ENCODE assay signal across 8 cellular contexts in the genomic region with DNA sequence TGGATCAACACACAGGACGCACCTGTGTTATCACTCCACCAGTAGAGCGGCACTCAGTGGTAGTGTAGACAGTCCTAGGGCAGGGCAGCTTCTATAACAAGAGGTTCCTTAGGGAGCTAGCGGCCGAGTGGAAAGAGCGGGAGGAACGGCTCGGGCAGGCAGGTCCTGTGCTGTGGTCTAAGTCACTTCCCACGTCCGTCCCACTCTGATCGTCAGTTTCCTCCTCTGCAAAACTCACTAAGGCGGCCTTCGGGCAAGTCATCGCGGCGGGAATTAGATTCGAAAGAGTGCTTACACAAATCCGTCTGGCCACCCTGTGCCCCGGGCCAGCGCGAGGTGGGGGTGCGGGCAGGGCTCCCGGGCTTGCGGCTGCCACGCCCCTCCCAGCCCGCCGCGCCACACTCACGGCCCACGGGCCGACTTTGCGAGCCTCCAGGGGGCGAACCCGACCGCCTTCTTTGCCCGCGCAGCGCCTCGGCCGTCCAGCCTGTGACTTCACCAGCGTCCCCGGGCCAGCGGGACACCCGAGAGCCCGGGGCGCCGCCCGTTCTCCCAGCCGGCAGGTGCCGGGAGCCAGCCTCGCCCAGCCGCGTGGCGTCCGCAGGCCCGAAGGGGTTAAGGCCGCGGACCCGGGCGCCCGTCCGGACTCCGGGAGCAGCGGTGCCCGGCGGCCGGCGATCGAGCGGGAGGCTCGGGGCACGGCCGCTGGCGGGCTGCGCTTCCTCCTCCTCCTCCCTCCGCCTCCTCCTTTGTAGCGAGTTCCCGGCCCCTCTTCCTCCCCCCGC. TPM values are rescaled to one million over a fixed set of nuclear protein-coding genes. Genes with fewer than 3 reads are reported as not detected.
A peak's percentile ranks its signal among the peaks of the same experiment; 100 is the strongest.
DNase-seq lines count a peak whose midpoint lies in the region; ATAC-seq and TF ChIP-seq lines count a peak whose summit lies in the region.

No MANE protein-coding gene starts in this region.

- peak overlapping the region; percentile 76 to 92 (median 86) for H3K27ac ChIP-seq in heart right ventricle

- ATAC-seq in heart right ventricle (peak; percentile 74 to 87 (median 83)), omental fat pad (ENCODE audit: low FRiP score) (peak; percentile 74), HG02798 (IDR thresholded peaks at IDR 0.05; ENCODE audit: poor library complexity, unreplicated experiment) (no peak), GM18498 (IDR thresholded peaks at IDR 0.05; ENCODE audit: unreplicated experiment) (no peak)

- TF ChIP-seq CTCF in heart right ventricle (IDR thresholded peaks at IDR 0.05), result peak; percentile 50 to 87 (median 67)
- TF ChIP-seq CTCF in omental fat pad (IDR thresholded peaks at IDR 0.05), result peak in 1 of 3 donors; percentile 18

- no peaks in the 10 kb centered on the region for H3K9me3 ChIP-seq in NT2/D1 (ENCODE audit: insufficient read depth, low read length)
- no peaks in the 10 kb centered on the region for H3K9me3 ChIP-seq in heart right ventricle

- no peaks in the 10 kb centered on the region for H3K36me3 ChIP-seq in NT2/D1 (ENCODE audit: insufficient read depth, insufficient read length, low read length)
- H3K36me3 ChIP-seq in heart right ventricle, result no peaks in the 10 kb centered on the region

- intact Hi-C loops in heart right ventricle (cut with DNase I), result loop anchor here in 8 of 10 donors (2.0 to 5.0 kb wide), 5 partner anchors 44 to 96 kb away; no protein-coding TSS in a partner anchor

- H3K4me3 ChIP-seq in NT2/D1 (ENCODE audit: insufficient read length, low read depth) (peak overlapping the region; percentile 69), heart right ventricle (peak overlapping the region; percentile 16 to 89 (median 70))

- peak; percentile 71 for DNase-seq in activated effector memory CD4-positive, alpha-beta T cell treated with anti-CD3 and anti-CD28 coated beads, Interleukin-2, amount 50 U/mL, for 16 hours
- no peak for DNase-seq in activated effector memory CD4-positive, alpha-beta T cell treated with Interleukin-2 at 50 U/mL for 16 hours
- DNase-seq in NT2/D1 (ENCODE audit: low read depth, low spot score), result no peak
- peak in 48 of 56 donors; percentile 20 to 86 (median 70) for DNase-seq in amygdala (lab: John Stamatoyannopoulos, UW)
- peak; percentile 74 to 85 for DNase-seq in heart right ventricle
- no peak for DNase-seq in omental fat pad (ENCODE audit: low spot score)

- peaks cover 22% of the 10 kb centered on the region for H3K4me1 ChIP-seq in NT2/D1 (ENCODE audit: insufficient read depth, insufficient read length)
- H3K4me1 ChIP-seq in heart right ventricle, result peaks cover 6 to 51% (median 23%) of the 10 kb centered on the region in 9 donors

- WGBS in heart right ventricle, 2 donors, result 0 to 1% methylated on average over 59 to 77 of the region's 78 CpGs

- H3K27me3 ChIP-seq in NT2/D1 (ENCODE audit: insufficient read depth, insufficient read length), result peaks cover 19% of the 10 kb centered on the region
- peaks cover 0 to 49% (median 0%) of the 10 kb centered on the region in 7 donors for H3K27me3 ChIP-seq in heart right ventricle

- peak overlapping the region; percentile 77 for H3K9ac ChIP-seq in NT2/D1 (ENCODE audit: insufficient read length, low read depth)

RNA-seq across cellular contexts. Expression of a gene that starts 0.4 kb away (rescaled TPM):
- total RNA-seq in heart right ventricle (1 to 10 TPM; 2.6 to 8.1 (median 4.5) TPM), omental fat pad (10 to 100 TPM in 3 of 4 donors, 1 to 10 TPM in 1; 4.7 to 18.8 (median 13.7) TPM)
- polyA plus RNA-seq in heart right ventricle, result 1 to 10 TPM; 7.1 to 7.6 TPM

Comparison
In these comparisons a context has a peak if more than half of its experiments do, and no peak if none do; other contexts are left out.
1. DNase-seq: peak in activated effector memory CD4-positive, alpha-beta T cell treated with anti-CD3 and anti-CD28 coated beads, Interleukin-2, amount 50 U/mL, for 16 hours (single experiment), amygdala (48 of 56) and heart right ventricle (2 of 2); none in activated effector memory CD4-positive, alpha-beta T cell treated with Interleukin-2 at 50 U/mL for 16 hours (single experiment), NT2/D1 (single experiment) and omental fat pad (single experiment).
2. ATAC-seq: peak in heart right ventricle (8 of 8) and omental fat pad (single experiment); none in HG02798 (single experiment) and GM18498 (single experiment).